In the genomic region with DNA sequence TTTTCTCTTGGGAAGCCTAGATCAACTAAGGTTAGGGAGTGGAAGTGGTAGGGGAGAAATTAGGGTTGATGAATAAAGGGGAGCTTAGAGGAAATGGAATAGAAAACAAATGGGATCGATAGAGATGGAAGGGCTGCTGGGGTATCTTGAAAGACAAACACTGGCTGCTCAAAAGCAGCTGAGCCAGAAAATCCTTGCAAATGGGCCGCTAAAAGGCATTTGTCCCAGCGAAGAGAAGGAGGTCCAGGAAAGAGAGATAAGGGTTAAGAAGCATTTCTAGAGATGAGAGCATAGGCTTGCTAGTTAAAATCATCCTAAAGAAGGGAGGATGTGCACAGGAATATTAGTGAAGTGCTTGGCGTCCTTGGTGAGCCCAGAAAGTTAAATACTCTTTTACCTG, we compare ENCODE assay signal across 19 cellular contexts.
"Had no signal": no experiment of that assay in that cellular context is flagged by ENCODE, and none has a peak within 500 bp of the region (broad histone marks: within the 10 kb centered on the region; RNA-seq: fewer than 3 reads in every experiment).

No MANE protein-coding gene starts in this region.

- H2AFZ ChIP-seq: parathyroid adenoma had no signal

- H3K79me2 ChIP-seq: parathyroid adenoma had no signal

- H3K36me3 Mint-ChIP-seq: activated naive CD4-positive, alpha-beta T cell treated with anti-CD3 and anti-CD28 coated beads, Interleukin-2, amount 50 U/mL, for 24 hours had no signal

- H3K4me3 ChIP-seq: body of pancreas, esophagus squamous epithelium, sigmoid colon, transverse colon had no signal

- H3K4me3 Mint-ChIP-seq: activated CD4-positive, alpha-beta memory T cell treated with anti-CD3 and anti-CD28 coated beads, Interleukin-2, amount 10 ng/mL, durations not matched to agents 7 days and 5 days; activated naive CD4-positive, alpha-beta T cell treated with anti-CD3 and anti-CD28 coated beads, Interleukin-2, amount 50 U/mL, for 24 hours; activated T-cell treated with anti-CD3 and anti-CD28 coated beads, Interleukin-2, amount 50 U/mL, for 24 hours; neural crest cell; stimulated activated effector memory CD8-positive, alpha-beta T cell treated with anti-CD3 and anti-CD28 coated beads, Interleukin-12 subunit alpha, Interleukin-12 subunit beta, amount 100 ng/mL, for 72 hours; T-helper 17 cell had no signal

- H3K27me3 Mint-ChIP-seq: activated CD4-positive, alpha-beta memory T cell treated with anti-CD3 and anti-CD28 coated beads, Interleukin-2, amount 10 ng/mL, durations not matched to agents 7 days and 5 days; activated naive CD4-positive, alpha-beta T cell treated with anti-CD3 and anti-CD28 coated beads, Interleukin-2, amount 50 U/mL, for 24 hours; activated T-cell treated with anti-CD3 and anti-CD28 coated beads, Interleukin-2, amount 50 U/mL, for 24 hours had no signal

- H3K36me3 ChIP-seq: esophagus squamous epithelium, sigmoid colon, transverse colon, WERI-Rb-1 had no signal

- H3K9ac ChIP-seq: parathyroid adenoma had no signal

- DNase-seq: activated CD4-positive, alpha-beta memory T cell treated with anti-CD3 and anti-CD28 coated beads, Interleukin-2, amount 10 ng/mL, durations not matched to agents 7 days and 5 days; activated T-cell treated with anti-CD3 and anti-CD28 coated beads, Interleukin-2, amount 50 U/mL, for 24 hours; amniotic stem cell; body of pancreas; central memory CD4-positive, alpha-beta T cell; cortex of kidney; effector CD4-positive, alpha-beta T cell; esophagus squamous epithelium; foreskin fibroblast; kidney glomerular epithelial cell; left ventricle myocardium superior; sigmoid colon; T-helper 17 cell; transverse colon; WERI-Rb-1 had no signal

- H3K4me1 ChIP-seq: body of pancreas had no signal

- H3K9me3 Mint-ChIP-seq: activated naive CD4-positive, alpha-beta T cell treated with anti-CD3 and anti-CD28 coated beads, Interleukin-2, amount 50 U/mL, for 24 hours; activated T-cell treated with anti-CD3 and anti-CD28 coated beads, Interleukin-2, amount 50 U/mL, for 24 hours; neural crest cell; stimulated activated effector memory CD8-positive, alpha-beta T cell treated with anti-CD3 and anti-CD28 coated beads, Interleukin-12 subunit alpha, Interleukin-12 subunit beta, amount 100 ng/mL, for 72 hours had no signal

- H3K9me3 ChIP-seq: body of pancreas, esophagus squamous epithelium, sigmoid colon, transverse colon had no signal

- ATAC-seq: body of pancreas; left ventricle myocardium superior; stimulated activated effector memory CD8-positive, alpha-beta T cell treated with anti-CD3 and anti-CD28 coated beads, Interleukin-12 subunit alpha, Interleukin-12 subunit beta, amount 100 ng/mL, for 72 hours; T-helper 17 cell had no signal

- H3K27ac Mint-ChIP-seq: activated CD4-positive, alpha-beta memory T cell treated with anti-CD3 and anti-CD28 coated beads, Interleukin-2, amount 10 ng/mL, durations not matched to agents 7 days and 5 days; activated naive CD4-positive, alpha-beta T cell treated with anti-CD3 and anti-CD28 coated beads, Interleukin-2, amount 50 U/mL, for 24 hours; activated T-cell treated with anti-CD3 and anti-CD28 coated beads, Interleukin-2, amount 50 U/mL, for 24 hours; stimulated activated effector memory CD8-positive, alpha-beta T cell treated with anti-CD3 and anti-CD28 coated beads, Interleukin-12 subunit alpha, Interleukin-12 subunit beta, amount 100 ng/mL, for 72 hours; T-helper 17 cell had no signal

- H3K27ac ChIP-seq: body of pancreas, esophagus squamous epithelium, parathyroid adenoma, sigmoid colon, transverse colon, WERI-Rb-1 had no signal

- H3K27me3 ChIP-seq: body of pancreas, esophagus squamous epithelium, sigmoid colon, transverse colon had no signal
